ENCODE assay signal across 1 cellular context in genomic region chrX:129905787-129906580, GRCh38.
TF ChIP-seq lines count a peak whose summit lies in the region.

A gene with protein sequence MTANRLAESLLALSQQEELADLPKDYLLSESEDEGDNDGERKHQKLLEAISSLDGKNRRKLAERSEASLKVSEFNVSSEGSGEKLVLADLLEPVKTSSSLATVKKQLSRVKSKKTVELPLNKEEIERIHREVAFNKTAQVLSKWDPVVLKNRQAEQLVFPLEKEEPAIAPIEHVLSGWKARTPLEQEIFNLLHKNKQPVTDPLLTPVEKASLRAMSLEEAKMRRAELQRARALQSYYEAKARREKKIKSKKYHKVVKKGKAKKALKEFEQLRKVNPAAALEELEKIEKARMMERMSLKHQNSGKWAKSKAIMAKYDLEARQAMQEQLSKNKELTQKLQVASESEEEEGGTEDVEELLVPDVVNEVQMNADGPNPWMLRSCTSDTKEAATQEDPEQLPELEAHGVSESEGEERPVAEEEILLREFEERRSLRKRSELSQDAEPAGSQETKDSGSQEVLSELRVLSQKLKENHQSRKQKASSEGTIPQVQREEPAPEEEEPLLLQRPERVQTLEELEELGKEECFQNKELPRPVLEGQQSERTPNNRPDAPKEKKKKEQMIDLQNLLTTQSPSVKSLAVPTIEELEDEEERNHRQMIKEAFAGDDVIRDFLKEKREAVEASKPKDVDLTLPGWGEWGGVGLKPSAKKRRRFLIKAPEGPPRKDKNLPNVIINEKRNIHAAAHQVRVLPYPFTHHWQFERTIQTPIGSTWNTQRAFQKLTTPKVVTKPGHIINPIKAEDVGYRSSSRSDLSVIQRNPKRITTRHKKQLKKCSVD (plus strand): TSS chrX:129906164. CDS start chrX:129906211, 47 bp downstream.

TF ChIP-seq in HepG2, 621 proteins besides CTCF, POLR2A, EP300 and RAD21 (continued from another document and continues in another):
- peak; percentile 22; the same call in 1 of the 2 replicates for TF ChIP-seq MXD4 (CRISPR knock-in tag; IDR thresholded peaks at IDR 0.05)
- TF ChIP-seq MAFG (CRISPR knock-in tag; IDR thresholded peaks at IDR 0.05), result no peak
- peak; percentile 28; the same call in 1 of the 2 replicates for TF ChIP-seq PHF21A (CRISPR knock-in tag; IDR thresholded peaks at IDR 0.05)
- peak; percentile 69 for TF ChIP-seq ARNTL (CRISPR knock-in tag; IDR thresholded peaks at IDR 0.05)
- peak; percentile 17; the same call in 1 of the 2 replicates for TF ChIP-seq PHF8 (CRISPR knock-in tag; IDR thresholded peaks at IDR 0.05)
- no peak for TF ChIP-seq ZKSCAN5 (CRISPR knock-in tag; IDR thresholded peaks at IDR 0.05)
- TF ChIP-seq MED1 (CRISPR knock-in tag; IDR thresholded peaks at IDR 0.05), result peak; percentile 38; the same call in 1 of the 2 replicates
- peak; percentile 55; the same call in 1 of the 2 replicates for TF ChIP-seq ZNF333 (CRISPR knock-in tag; IDR thresholded peaks at IDR 0.05; ENCODE audit: borderline replicate concordance)
- TF ChIP-seq ZNF616 (CRISPR knock-in tag; IDR thresholded peaks at IDR 0.05; ENCODE audit: low read depth), result no peak
- TF ChIP-seq, protein P1, sequence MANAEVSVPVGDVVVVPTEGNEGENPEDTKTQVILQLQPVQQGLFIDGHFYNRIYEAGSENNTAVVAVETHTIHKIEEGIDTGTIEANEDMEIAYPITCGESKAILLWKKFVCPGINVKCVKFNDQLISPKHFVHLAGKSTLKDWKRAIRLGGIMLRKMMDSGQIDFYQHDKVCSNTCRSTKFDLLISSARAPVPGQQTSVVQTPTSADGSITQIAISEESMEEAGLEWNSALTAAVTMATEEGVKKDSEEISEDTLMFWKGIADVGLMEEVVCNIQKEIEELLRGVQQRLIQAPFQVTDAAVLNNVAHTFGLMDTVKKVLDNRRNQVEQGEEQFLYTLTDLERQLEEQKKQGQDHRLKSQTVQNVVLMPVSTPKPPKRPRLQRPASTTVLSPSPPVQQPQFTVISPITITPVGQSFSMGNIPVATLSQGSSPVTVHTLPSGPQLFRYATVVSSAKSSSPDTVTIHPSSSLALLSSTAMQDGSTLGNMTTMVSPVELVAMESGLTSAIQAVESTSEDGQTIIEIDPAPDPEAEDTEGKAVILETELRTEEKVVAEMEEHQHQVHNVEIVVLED (CRISPR knock-in tag; IDR thresholded peaks at IDR 0.05; ENCODE audit: borderline replicate concordance), result peak; percentile 81
- 0 out of 2 replicates have a peak, but pooled peaks have one; percentile 36 for TF ChIP-seq ZNF709 (CRISPR knock-in tag; IDR thresholded peaks at IDR 0.05)
- TF ChIP-seq ZGPAT (CRISPR knock-in tag; IDR thresholded peaks at IDR 0.05), result peak; percentile 57; the same call in 1 of the 2 replicates
- TF ChIP-seq HIVEP1 (CRISPR knock-in tag; IDR thresholded peaks at IDR 0.05), result peak; percentile 46; the same call in 1 of the 2 replicates
- TF ChIP-seq ISL2 (CRISPR knock-in tag; IDR thresholded peaks at IDR 0.05), result 0 out of 2 replicates have a peak, but pooled peaks have one; percentile 22
- peak; percentile 52 for TF ChIP-seq ZNF501 (CRISPR knock-in tag; IDR thresholded peaks at IDR 0.05)
- peak; percentile 49; the same call in 1 of the 2 replicates for TF ChIP-seq KDM2A (CRISPR knock-in tag; IDR thresholded peaks at IDR 0.05; ENCODE audit: borderline replicate concordance, low read depth)
- peak; percentile 57; the same call in 1 of the 2 replicates for TF ChIP-seq ARID2 (CRISPR knock-in tag; IDR thresholded peaks at IDR 0.05; ENCODE audit: borderline replicate concordance)
- TF ChIP-seq MYNN (CRISPR knock-in tag; IDR thresholded peaks at IDR 0.05; ENCODE audit: low read depth), result no peak
- TF ChIP-seq NFKB2 (CRISPR knock-in tag; IDR thresholded peaks at IDR 0.05; ENCODE audit: borderline replicate concordance), result peak; percentile 47; the same call in 1 of the 2 replicates
- TF ChIP-seq HOXA3 (CRISPR knock-in tag; IDR thresholded peaks at IDR 0.05), result peak; percentile 94
- TF ChIP-seq ZNF766 (CRISPR knock-in tag; IDR thresholded peaks at IDR 0.05; ENCODE audit: borderline replicate concordance), result no peak
- no peak for TF ChIP-seq ZBED4 (CRISPR knock-in tag; IDR thresholded peaks at IDR 0.05; ENCODE audit: borderline replicate concordance)
- no peak for TF ChIP-seq CBFB (CRISPR knock-in tag; IDR thresholded peaks at IDR 0.05)
- peak; percentile 34; the same call in 1 of the 2 replicates for TF ChIP-seq KLF12 (CRISPR knock-in tag; IDR thresholded peaks at IDR 0.05; ENCODE audit: borderline replicate concordance)
- peak; percentile 84; the same call in 1 of the 2 replicates for TF ChIP-seq TFDP1 (CRISPR knock-in tag; IDR thresholded peaks at IDR 0.05; ENCODE audit: borderline replicate concordance)
- peak; percentile 90 for TF ChIP-seq CREB1 (IDR thresholded peaks at IDR 0.05)
- peak; percentile 97 for TF ChIP-seq CREB1 (CRISPR knock-in tag; IDR thresholded peaks at IDR 0.05)
- peak; percentile 55; the same call in 1 of the 2 replicates for TF ChIP-seq KDM5B (CRISPR knock-in tag; IDR thresholded peaks at IDR 0.05; ENCODE audit: borderline replicate concordance)
- peak; percentile 75 for TF ChIP-seq SIN3A (IDR thresholded peaks at IDR 0.05; ENCODE audit: borderline replicate concordance, low read depth, low read length)
- TF ChIP-seq, protein P2, sequence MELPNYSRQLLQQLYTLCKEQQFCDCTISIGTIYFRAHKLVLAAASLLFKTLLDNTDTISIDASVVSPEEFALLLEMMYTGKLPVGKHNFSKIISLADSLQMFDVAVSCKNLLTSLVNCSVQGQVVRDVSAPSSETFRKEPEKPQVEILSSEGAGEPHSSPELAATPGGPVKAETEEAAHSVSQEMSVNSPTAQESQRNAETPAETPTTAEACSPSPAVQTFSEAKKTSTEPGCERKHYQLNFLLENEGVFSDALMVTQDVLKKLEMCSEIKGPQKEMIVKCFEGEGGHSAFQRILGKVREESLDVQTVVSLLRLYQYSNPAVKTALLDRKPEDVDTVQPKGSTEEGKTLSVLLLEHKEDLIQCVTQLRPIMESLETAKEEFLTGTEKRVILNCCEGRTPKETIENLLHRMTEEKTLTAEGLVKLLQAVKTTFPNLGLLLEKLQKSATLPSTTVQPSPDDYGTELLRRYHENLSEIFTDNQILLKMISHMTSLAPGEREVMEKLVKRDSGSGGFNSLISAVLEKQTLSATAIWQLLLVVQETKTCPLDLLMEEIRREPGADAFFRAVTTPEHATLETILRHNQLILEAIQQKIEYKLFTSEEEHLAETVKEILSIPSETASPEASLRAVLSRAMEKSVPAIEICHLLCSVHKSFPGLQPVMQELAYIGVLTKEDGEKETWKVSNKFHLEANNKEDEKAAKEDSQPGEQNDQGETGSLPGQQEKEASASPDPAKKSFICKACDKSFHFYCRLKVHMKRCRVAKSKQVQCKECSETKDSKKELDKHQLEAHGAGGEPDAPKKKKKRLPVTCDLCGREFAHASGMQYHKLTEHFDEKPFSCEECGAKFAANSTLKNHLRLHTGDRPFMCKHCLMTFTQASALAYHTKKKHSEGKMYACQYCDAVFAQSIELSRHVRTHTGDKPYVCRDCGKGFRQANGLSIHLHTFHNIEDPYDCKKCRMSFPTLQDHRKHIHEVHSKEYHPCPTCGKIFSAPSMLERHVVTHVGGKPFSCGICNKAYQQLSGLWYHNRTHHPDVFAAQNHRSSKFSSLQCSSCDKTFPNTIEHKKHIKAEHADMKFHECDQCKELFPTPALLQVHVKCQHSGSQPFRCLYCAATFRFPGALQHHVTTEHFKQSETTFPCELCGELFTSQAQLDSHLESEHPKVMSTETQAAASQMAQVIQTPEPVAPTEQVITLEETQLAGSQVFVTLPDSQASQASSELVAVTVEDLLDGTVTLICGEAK (IDR thresholded peaks at IDR 0.05), result peak; percentile 54
- TF ChIP-seq, protein P2 (CRISPR knock-in tag; IDR thresholded peaks at IDR 0.05), result no peak; the same call in 1 of the 2 replicates
- TF ChIP-seq ZNF3 (CRISPR knock-in tag; IDR thresholded peaks at IDR 0.05), result no peak
- TF ChIP-seq, protein P3, sequence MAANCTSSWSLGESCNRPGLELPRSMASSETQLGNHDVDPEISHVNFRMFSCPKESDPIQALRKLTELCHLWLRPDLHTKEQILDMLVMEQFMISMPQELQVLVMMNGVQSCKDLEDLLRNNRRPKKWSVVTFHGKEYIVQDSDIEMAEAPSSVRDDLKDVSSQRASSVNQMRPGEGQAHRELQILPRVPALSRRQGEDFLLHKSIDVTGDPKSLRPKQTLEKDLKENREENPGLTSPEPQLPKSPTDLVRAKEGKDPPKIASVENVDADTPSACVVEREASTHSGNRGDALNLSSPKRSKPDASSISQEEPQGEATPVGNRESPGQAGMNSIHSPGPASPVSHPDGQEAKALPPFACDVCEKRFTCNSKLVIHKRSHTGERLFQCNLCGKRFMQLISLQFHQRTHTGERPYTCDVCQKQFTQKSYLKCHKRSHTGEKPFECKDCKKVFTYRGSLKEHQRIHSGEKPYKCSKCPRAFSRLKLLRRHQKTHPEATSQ (CRISPR knock-in tag; IDR thresholded peaks at IDR 0.05; ENCODE audit: borderline replicate concordance), result peak; percentile 52; the same call in 1 of the 2 replicates
- TF ChIP-seq, protein P4, sequence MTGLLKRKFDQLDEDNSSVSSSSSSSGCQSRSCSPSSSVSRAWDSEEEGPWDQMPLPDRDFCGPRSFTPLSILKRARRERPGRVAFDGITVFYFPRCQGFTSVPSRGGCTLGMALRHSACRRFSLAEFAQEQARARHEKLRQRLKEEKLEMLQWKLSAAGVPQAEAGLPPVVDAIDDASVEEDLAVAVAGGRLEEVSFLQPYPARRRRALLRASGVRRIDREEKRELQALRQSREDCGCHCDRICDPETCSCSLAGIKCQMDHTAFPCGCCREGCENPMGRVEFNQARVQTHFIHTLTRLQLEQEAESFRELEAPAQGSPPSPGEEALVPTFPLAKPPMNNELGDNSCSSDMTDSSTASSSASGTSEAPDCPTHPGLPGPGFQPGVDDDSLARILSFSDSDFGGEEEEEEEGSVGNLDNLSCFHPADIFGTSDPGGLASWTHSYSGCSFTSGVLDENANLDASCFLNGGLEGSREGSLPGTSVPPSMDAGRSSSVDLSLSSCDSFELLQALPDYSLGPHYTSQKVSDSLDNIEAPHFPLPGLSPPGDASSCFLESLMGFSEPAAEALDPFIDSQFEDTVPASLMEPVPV (CRISPR knock-in tag; IDR thresholded peaks at IDR 0.05), result peak; percentile 44; the same call in 1 of the 2 replicates
